17 cellular contexts compared by ENCODE assay signal in genomic region chr5:108059334-108059733, GRCh38.
"Had no signal": no experiment of that assay in that cellular context is flagged by ENCODE, and none has a peak within 500 bp of the region (broad histone marks: within the 10 kb centered on the region; RNA-seq: fewer than 3 reads in every experiment).

No MANE protein-coding gene starts in this region.

- H3K36me3 ChIP-seq: neutrophil had no signal

- H3K9me3 ChIP-seq: neutrophil had no signal

- H3K27me3 Mint-ChIP-seq: dendritic cell treated with granulocyte-macrophage colony-stimulating factor and Interleukin-4, amounts not matched to agents 40 ng/mL and 50 ng/mL, for 4 days; naive thymus-derived CD8-positive, alpha-beta T cell had no signal

- FAIRE-seq: urothelium cell line had no signal

- H3K9me3 Mint-ChIP-seq: dendritic cell treated with granulocyte-macrophage colony-stimulating factor and Interleukin-4, amounts not matched to agents 40 ng/mL and 50 ng/mL, for 4 days had no signal

- H3K4me3 Mint-ChIP-seq: dendritic cell treated with granulocyte-macrophage colony-stimulating factor and Interleukin-4, amounts not matched to agents 40 ng/mL and 50 ng/mL, for 4 days; naive thymus-derived CD8-positive, alpha-beta T cell had no signal

- H3K27ac Mint-ChIP-seq: dendritic cell treated with granulocyte-macrophage colony-stimulating factor and Interleukin-4, amounts not matched to agents 40 ng/mL and 50 ng/mL, for 4 days had no signal

- H3K4me3 ChIP-seq: heart left ventricle, mucosa of descending colon, right atrium auricular region, sigmoid colon, skin epidermis had no signal

- H3K4me1 ChIP-seq: right atrium auricular region, sigmoid colon had no signal

- H3K27ac ChIP-seq: heart left ventricle, neutrophil, right atrium auricular region, sigmoid colon, skin epidermis had no signal

- DNase-seq: heart left ventricle; hypothalamus; islet precursor cell; mammary epithelial cell; mucosa of descending colon; naive thymus-derived CD8-positive, alpha-beta T cell; posterior cingulate gyrus; sigmoid colon; stimulated activated CD4-positive, alpha-beta T cell treated with anti-CD3 and anti-CD28 coated beads, Interleukin-2, amount 100 ng/mL, for 24 hours; stimulated activated CD4-positive, alpha-beta T cell treated with anti-CD3 and anti-CD28 coated beads, Interleukin-4, amount 100 ng/mL, for 4 hours; stimulated activated naive CD4-positive, alpha-beta T cell had no signal

- ATAC-seq: heart left ventricle; left lobe of liver; mucosa of descending colon; naive thymus-derived CD8-positive, alpha-beta T cell had no signal

- H3K27me3 ChIP-seq: heart left ventricle, neutrophil, right atrium auricular region, sigmoid colon had no signal
